Comparison of ENCODE assay signal across 1 cellular context in genomic region chr10:70666960-70667798, GRCh38.
TF ChIP-seq lines count a peak whose summit lies in the region.

No MANE protein-coding gene starts in this region.

TF ChIP-seq in K562, 482 proteins besides CTCF, POLR2A, EP300 and RAD21 (continued from another document and continues in another):
- no peak for TF ChIP-seq FOXJ3 (CRISPR knock-in tag; IDR thresholded peaks at IDR 0.05)
- peak; percentile 97 for TF ChIP-seq POLR2H (tag; IDR thresholded peaks at IDR 0.05; ENCODE audit: low read depth)
- TF ChIP-seq CREB1 (IDR thresholded peaks at IDR 0.05), result peak; percentile 70; the same call in 1 of the 2 replicates
- peak; percentile 58; the same call in 1 of the 2 replicates for TF ChIP-seq CREB1 (CRISPR knock-in tag; IDR thresholded peaks at IDR 0.05)
- no peak for TF ChIP-seq ZNF830 (CRISPR knock-in tag; IDR thresholded peaks at IDR 0.05)
- TF ChIP-seq MYC (IDR thresholded peaks at IDR 0.05; ENCODE audit: low read depth, low read length), result no peak; the same call in 1 of the 2 replicates
- TF ChIP-seq MYC (CRISPR knock-in tag; IDR thresholded peaks at IDR 0.05; ENCODE audit: borderline replicate concordance, low read depth), result peak; percentile 79; the same call in 1 of the 2 replicates
- TF ChIP-seq DDX20 (tag; IDR thresholded peaks at IDR 0.05; ENCODE audit: low read depth), result peak; percentile 83
- TF ChIP-seq, protein P1, sequence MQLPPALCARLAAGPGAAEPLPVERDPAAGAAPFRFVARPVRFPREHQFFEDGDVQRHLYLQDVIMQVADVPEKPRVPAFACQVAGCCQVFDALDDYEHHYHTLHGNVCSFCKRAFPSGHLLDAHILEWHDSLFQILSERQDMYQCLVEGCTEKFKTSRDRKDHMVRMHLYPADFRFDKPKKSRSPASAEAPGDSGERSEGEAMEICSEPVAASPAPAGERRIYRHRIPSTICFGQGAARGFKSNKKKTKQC (CRISPR knock-in tag; IDR thresholded peaks at IDR 0.05), result no peak
- TF ChIP-seq CBX3 (IDR thresholded peaks at IDR 0.05; ENCODE audit: borderline replicate concordance in 1 of 2, low read length in 2 of 2), result peak in 1 of 2 experiments; percentile 69; a peak in 1 of 3 replicates
- TF ChIP-seq MAFG (tag; conservative IDR thresholded peaks at IDR 0.05), result peak; percentile 83
- TF ChIP-seq TARDBP (IDR thresholded peaks at IDR 0.05), result no peak; the same call in 1 of the 2 replicates
- peak; percentile 83 for TF ChIP-seq VEZF1 (CRISPR knock-in tag; IDR thresholded peaks at IDR 0.05)
- TF ChIP-seq ZC3H4 (CRISPR knock-in tag; IDR thresholded peaks at IDR 0.05; ENCODE audit: borderline replicate concordance), result no peak
- TF ChIP-seq KLF13 (tag; IDR thresholded peaks at IDR 0.05; ENCODE audit: borderline replicate concordance, low read depth), result no peak
- no peak for TF ChIP-seq SRSF3 (IDR thresholded peaks at IDR 0.05; ENCODE audit: insufficient read depth, low read length)
- TF ChIP-seq GABPB1 (CRISPR knock-in tag; IDR thresholded peaks at IDR 0.05), result peak; percentile 61
- TF ChIP-seq HOXB6 (CRISPR knock-in tag; IDR thresholded peaks at IDR 0.05; ENCODE audit: borderline replicate concordance), result no peak
- peak; percentile 95 for TF ChIP-seq DMBX1 (CRISPR knock-in tag; IDR thresholded peaks at IDR 0.05; ENCODE audit: borderline replicate concordance)
- TF ChIP-seq FOXA1 (IDR thresholded peaks at IDR 0.05; ENCODE audit: borderline replicate concordance), result no peak
- TF ChIP-seq HDGF (IDR thresholded peaks at IDR 0.05), result peak; percentile 95; the same call in 1 of the 2 replicates
- TF ChIP-seq ZNF311 (CRISPR knock-in tag; IDR thresholded peaks at IDR 0.05), result peak; percentile 90
- peak; percentile 95 for TF ChIP-seq MTA3 (IDR thresholded peaks at IDR 0.05; ENCODE audit: borderline replicate concordance)
- no peak for TF ChIP-seq ZNF280A (IDR thresholded peaks at IDR 0.05; ENCODE audit: low read depth, partially characterized antibody)
- TF ChIP-seq, protein P2, sequence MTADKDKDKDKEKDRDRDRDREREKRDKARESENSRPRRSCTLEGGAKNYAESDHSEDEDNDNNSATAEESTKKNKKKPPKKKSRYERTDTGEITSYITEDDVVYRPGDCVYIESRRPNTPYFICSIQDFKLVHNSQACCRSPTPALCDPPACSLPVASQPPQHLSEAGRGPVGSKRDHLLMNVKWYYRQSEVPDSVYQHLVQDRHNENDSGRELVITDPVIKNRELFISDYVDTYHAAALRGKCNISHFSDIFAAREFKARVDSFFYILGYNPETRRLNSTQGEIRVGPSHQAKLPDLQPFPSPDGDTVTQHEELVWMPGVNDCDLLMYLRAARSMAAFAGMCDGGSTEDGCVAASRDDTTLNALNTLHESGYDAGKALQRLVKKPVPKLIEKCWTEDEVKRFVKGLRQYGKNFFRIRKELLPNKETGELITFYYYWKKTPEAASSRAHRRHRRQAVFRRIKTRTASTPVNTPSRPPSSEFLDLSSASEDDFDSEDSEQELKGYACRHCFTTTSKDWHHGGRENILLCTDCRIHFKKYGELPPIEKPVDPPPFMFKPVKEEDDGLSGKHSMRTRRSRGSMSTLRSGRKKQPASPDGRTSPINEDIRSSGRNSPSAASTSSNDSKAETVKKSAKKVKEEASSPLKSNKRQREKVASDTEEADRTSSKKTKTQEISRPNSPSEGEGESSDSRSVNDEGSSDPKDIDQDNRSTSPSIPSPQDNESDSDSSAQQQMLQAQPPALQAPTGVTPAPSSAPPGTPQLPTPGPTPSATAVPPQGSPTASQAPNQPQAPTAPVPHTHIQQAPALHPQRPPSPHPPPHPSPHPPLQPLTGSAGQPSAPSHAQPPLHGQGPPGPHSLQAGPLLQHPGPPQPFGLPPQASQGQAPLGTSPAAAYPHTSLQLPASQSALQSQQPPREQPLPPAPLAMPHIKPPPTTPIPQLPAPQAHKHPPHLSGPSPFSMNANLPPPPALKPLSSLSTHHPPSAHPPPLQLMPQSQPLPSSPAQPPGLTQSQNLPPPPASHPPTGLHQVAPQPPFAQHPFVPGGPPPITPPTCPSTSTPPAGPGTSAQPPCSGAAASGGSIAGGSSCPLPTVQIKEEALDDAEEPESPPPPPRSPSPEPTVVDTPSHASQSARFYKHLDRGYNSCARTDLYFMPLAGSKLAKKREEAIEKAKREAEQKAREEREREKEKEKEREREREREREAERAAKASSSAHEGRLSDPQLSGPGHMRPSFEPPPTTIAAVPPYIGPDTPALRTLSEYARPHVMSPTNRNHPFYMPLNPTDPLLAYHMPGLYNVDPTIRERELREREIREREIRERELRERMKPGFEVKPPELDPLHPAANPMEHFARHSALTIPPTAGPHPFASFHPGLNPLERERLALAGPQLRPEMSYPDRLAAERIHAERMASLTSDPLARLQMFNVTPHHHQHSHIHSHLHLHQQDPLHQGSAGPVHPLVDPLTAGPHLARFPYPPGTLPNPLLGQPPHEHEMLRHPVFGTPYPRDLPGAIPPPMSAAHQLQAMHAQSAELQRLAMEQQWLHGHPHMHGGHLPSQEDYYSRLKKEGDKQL (CRISPR knock-in tag; IDR thresholded peaks at IDR 0.05; ENCODE audit: borderline replicate concordance), result no peak
- TF ChIP-seq ZNF695 (CRISPR knock-in tag; IDR thresholded peaks at IDR 0.05), result 0 out of 2 replicates have a peak, but pooled peaks have one; percentile 74
- TF ChIP-seq ZBTB34 (CRISPR knock-in tag; IDR thresholded peaks at IDR 0.05), result no peak
- no peak for TF ChIP-seq SIN3B (IDR thresholded peaks at IDR 0.05; ENCODE audit: low read depth)
- no peak for TF ChIP-seq ZNF253 (CRISPR knock-in tag; conservative IDR thresholded peaks at IDR 0.05)
- TF ChIP-seq KDM5B (IDR thresholded peaks at IDR 0.05; ENCODE audit: insufficient replicate concordance, low read depth, low read length), result peak; percentile 85
- no peak for TF ChIP-seq PHF20 (IDR thresholded peaks at IDR 0.05; ENCODE audit: partially characterized antibody)
- no peak for TF ChIP-seq EWSR1 (IDR thresholded peaks at IDR 0.05; ENCODE audit: borderline replicate concordance, low read depth, partially characterized antibody)
- TF ChIP-seq ZNF384 (IDR thresholded peaks at IDR 0.05; ENCODE audit: low read depth, low read length), result no peak
- peak; percentile 99 for TF ChIP-seq CTBP1 (IDR thresholded peaks at IDR 0.05; ENCODE audit: borderline replicate concordance)
- TF ChIP-seq, protein P3, sequence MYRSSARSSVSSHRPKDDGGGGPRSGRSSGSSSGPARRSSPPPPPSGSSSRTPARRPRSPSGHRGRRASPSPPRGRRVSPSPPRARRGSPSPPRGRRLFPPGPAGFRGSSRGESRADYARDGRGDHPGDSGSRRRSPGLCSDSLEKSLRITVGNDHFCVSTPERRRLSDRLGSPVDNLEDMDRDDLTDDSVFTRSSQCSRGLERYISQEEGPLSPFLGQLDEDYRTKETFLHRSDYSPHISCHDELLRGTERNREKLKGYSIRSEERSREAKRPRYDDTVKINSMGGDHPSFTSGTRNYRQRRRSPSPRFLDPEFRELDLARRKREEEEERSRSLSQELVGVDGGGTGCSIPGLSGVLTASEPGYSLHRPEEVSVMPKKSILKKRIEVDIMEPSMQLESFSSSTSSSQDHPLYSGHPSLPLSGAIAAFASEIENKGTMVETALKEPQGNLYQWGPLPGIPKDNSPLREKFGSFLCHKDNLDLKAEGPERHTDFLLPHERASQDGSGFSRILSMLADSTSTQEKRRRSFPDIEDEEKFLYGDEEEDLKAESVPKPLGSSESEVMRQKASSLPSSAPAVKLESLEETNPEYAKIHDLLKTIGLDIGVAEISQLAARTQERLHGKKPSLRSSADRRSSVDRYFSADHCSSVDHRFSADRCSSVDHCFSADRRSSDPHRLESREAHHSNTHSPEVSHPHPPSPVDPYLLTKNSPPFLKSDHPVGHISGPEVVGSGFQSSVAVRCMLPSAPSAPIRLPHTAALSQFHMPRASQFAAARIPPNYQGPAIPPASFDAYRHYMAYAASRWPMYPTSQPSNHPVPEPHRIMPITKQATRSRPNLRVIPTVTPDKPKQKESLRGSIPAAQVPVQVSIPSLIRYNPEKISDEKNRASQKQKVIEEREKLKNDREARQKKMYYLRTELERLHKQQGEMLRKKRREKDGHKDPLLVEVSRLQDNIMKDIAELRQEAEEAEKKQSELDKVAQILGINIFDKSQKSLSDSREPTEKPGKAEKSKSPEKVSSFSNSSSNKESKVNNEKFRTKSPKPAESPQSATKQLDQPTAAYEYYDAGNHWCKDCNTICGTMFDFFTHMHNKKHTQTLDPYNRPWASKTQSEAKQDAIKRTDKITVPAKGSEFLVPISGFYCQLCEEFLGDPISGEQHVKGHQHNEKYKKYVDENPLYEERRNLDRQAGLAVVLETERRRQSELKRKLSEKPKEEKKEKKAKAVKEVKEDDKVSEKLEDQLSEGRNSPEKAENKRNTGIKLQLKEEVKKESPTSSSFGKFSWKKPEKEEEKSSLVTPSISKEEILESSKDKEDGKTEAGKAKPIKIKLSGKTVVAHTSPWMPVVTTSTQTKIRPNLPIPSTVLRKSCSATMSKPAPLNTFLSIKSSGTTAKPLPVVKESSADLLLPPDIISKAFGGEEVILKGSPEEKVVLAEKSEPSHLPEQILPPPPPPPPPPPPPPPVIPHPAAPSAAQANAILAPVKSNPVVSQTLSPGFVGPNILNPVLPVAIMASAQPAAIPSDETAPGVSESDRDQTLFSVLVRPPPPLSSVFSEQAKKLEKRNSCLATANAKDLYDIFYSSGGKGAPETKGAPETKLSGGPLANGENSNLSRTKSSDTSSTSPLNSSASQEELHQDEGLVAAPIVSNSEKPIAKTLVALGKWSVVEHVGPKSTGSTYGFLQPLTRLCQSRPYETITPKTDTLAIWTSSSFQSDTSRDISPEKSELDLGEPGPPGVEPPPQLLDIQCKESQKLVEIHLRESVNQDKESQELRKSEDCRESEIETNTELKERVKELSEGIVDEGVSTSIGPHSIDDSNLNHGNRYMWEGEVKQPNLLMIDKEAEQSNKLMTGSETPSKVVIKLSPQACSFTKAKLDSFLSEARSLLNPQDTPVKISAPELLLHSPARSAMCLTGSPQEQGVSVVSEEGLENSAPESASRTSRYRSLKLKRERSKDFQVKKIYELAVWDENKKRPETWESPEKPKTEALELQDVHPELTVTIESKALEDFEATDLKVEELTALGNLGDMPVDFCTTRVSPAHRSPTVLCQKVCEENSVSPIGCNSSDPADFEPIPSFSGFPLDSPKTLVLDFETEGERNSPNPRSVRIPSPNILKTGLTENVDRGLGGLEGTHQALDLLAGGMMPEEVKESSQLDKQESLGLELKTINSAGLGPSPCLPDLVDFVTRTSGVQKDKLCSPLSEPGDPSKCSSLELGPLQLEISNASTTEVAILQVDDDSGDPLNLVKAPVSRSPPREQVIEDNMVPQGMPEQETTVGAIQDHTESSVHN (IDR thresholded peaks at IDR 0.05; ENCODE audit: borderline replicate concordance in 1 of 2, low read depth in 1 of 2), result peak in 1 of 2 experiments; percentile 84; a peak in 2 of 4 replicates
- peak; percentile 67 for TF ChIP-seq TAF7 (tag; IDR thresholded peaks at IDR 0.05)
- peak; percentile 91; the same call in 1 of the 2 replicates for TF ChIP-seq MEF2D (tag; conservative IDR thresholded peaks at IDR 0.05; ENCODE audit: low read depth)
- TF ChIP-seq ZNF274 (IDR thresholded peaks at IDR 0.05; ENCODE audit: borderline replicate concordance, low read depth, low read length), result no peak
- TF ChIP-seq, protein P4, sequence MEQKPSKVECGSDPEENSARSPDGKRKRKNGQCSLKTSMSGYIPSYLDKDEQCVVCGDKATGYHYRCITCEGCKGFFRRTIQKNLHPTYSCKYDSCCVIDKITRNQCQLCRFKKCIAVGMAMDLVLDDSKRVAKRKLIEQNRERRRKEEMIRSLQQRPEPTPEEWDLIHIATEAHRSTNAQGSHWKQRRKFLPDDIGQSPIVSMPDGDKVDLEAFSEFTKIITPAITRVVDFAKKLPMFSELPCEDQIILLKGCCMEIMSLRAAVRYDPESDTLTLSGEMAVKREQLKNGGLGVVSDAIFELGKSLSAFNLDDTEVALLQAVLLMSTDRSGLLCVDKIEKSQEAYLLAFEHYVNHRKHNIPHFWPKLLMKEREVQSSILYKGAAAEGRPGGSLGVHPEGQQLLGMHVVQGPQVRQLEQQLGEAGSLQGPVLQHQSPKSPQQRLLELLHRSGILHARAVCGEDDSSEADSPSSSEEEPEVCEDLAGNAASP (IDR thresholded peaks at IDR 0.05), result no peak
- TF ChIP-seq TCF15 (CRISPR knock-in tag; IDR thresholded peaks at IDR 0.05), result peak; percentile 68; the same call in 1 of the 2 replicates
- no peak for TF ChIP-seq ZFPM2 (CRISPR knock-in tag; IDR thresholded peaks at IDR 0.05)
- no peak for TF ChIP-seq ZNF561 (CRISPR knock-in tag; conservative IDR thresholded peaks at IDR 0.05)
